10 cellular contexts compared by ENCODE assay signal in genomic region chr18:72504866-72505265, GRCh38. TPM values are rescaled to one million over a fixed set of nuclear protein-coding genes. Genes with fewer than 3 reads are reported as not detected.
"Had no signal": no experiment of that assay in that cellular context is flagged by ENCODE, and none has a peak within 500 bp of the region (broad histone marks: within the 10 kb centered on the region; RNA-seq: fewer than 3 reads in every experiment).

No MANE protein-coding gene starts in this region.

- H3K9ac ChIP-seq: GM23248 had no signal

- H3K27ac Mint-ChIP-seq: GM23338, H9, HFFc6 had no signal

- DNase-seq: GM23248, GOT3, H7, H9, HCEC 1CT, HFFc6 had no signal

- H3K9me3 ChIP-seq: HAP-1 had no signal

- H3K4me1 Mint-ChIP-seq: GM23338, H9 had no signal

- H3K4me3 ChIP-seq: GM23248, GM23338, HAP-1 had no signal

- H2AFZ ChIP-seq: GM23248, GM23338 had no signal

- H3K4me1 ChIP-seq: HAP-1 had no signal

- H3K36me3 ChIP-seq: HAP-1 had no signal

- H3K4me3 Mint-ChIP-seq: GM23338, H9, HFFc6 had no signal

- H3K9me3 Mint-ChIP-seq: H9 had no signal

- H3K27ac ChIP-seq: GM23248 had no signal

- H3K4me2 ChIP-seq: GM23338 had no signal

- ATAC-seq: GM23338, HCT116 had no signal

RNA-seq across cellular contexts. Expression of gene CBLN2, which starts 39.3 kb away (rescaled TPM):
- total RNA-seq: GM23248, GM23338, H1, H7, H9, HFFc6 had no signal
- polyA plus RNA-seq: GM23248, GM23338, H1 had no signal
